Comparison of ENCODE assay signal across 1 cellular context in genomic region chr4:47525154-47525819, GRCh38.
TF ChIP-seq lines count a peak whose summit lies in the region.

No MANE protein-coding gene starts in this region.

TF ChIP-seq in GM23338, 12 proteins besides CTCF, POLR2A, EP300 and RAD21 (continued from another document):
- no peak for TF ChIP-seq REST (IDR thresholded peaks at IDR 0.05; ENCODE audit: unreplicated experiment)
- no peak for TF ChIP-seq ETS1 (IDR thresholded peaks at IDR 0.05)
TF ChIP-seq in GM23338: peak in this region for 0.
